8 cellular contexts compared by ENCODE assay signal in the genomic region with DNA sequence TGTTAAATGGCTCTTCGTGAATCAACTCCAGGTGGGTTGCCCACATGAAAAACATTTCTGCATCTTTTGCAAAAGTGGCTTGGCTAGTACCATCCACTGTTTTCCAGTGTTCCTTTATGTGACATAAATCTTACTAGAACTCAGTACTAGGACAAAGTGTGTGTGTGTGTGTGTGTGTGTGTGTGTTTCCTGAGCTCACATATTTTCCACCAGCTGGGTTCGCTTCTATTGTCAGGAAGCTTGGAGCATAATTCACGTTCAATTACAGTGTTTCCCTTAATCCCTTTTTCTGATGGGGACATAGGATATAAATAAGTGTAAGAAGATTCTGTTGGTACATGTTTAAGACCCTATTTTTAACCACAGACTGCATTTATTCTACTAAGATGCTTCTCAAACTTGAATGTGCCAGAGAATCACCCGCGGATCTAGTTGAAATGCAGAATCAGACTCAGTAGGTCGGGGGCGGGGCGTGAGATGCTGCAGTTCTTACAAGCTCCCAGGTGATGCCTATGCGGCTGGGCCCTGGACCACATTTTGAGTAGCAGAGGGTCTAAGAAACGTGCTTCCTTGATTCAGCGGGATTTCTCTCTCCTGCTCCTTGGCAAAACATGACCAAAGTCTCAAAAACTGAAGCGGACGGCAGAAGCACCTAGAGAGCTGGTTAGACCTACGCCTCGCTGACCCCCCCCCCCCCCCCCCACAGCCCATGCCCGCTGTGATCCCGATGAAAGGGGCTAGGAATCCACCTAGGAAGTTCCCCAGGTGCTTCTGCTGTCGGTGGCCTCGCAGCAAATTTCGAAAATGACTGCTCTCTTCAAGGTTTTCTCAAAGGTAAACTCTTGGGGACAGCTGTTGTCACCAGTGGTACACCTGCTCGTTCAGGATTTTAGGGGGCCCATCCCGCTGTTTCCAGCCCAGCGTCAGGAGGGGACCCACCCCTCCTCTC.
DNase-seq lines count a peak whose midpoint lies in the region; ATAC-seq and TF ChIP-seq lines count a peak whose summit lies in the region.

No MANE protein-coding gene starts in this region.

- DNase-seq in Ammon's horn (ENCODE audit: low spot score) (peak; percentile 32), NCI-H748 treated with DMSO at 0.1 percent for 48 hours (lab: John Stamatoyannopoulos, UW) (peak; percentile 50), foreskin fibroblast (peak in 1 of 2 donors; percentile 30), pons (ENCODE audit: low spot score) (peak; percentile 23), inferior parietal cortex (ENCODE audit: extremely low spot score) (no peak)
- peak; percentile 21 for DNase-seq in activated effector memory CD4-positive, alpha-beta T cell treated with Interleukin-2 at 50 U/mL for 16 hours

- TF ChIP-seq CTCF in foreskin fibroblast (IDR thresholded peaks at IDR 0.05; ENCODE audit: low read depth, low read length), result no peak

- ATAC-seq in GM21737 (IDR thresholded peaks at IDR 0.05; ENCODE audit: unreplicated experiment) (peak; percentile 11), HG03442 (IDR thresholded peaks at IDR 0.05; ENCODE audit: unreplicated experiment) (no peak)

- H3K4me3 ChIP-seq in foreskin fibroblast (ENCODE audit: low read depth in 1 of 2, low read length in 2 of 2), result peak overlapping the region; percentile 66 to 75
